Comparison of ENCODE assay signal across 1 cellular context in the genomic region with DNA sequence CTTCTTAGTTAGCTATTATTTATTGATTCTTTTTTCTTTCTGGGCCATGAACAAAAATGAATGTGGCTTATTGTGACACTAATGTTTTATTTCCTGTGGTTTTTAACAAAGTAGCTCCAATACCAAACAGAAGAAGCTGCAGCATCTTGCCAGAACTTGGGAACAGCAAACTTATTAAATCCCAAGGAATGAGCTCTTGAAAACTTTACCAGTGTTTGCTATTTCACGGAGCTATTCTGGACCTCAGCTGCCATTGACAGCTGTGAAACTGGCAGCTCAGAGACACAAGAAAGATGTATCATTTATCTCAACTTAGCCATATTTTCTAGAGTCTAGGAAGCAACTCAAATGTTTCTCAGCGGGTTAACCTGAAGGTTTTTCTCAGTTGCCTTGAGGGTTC.
TF ChIP-seq lines count a peak whose summit lies in the region.

No MANE protein-coding gene starts in this region.

TF ChIP-seq in IMR-90, 13 proteins besides CTCF, POLR2A, EP300 and RAD21 (continued from another document):
- TF ChIP-seq, protein P1, sequence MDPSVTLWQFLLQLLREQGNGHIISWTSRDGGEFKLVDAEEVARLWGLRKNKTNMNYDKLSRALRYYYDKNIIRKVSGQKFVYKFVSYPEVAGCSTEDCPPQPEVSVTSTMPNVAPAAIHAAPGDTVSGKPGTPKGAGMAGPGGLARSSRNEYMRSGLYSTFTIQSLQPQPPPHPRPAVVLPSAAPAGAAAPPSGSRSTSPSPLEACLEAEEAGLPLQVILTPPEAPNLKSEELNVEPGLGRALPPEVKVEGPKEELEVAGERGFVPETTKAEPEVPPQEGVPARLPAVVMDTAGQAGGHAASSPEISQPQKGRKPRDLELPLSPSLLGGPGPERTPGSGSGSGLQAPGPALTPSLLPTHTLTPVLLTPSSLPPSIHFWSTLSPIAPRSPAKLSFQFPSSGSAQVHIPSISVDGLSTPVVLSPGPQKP (IDR thresholded peaks at IDR 0.05; ENCODE audit: borderline replicate concordance, low read depth, low read length) = no peak
- TF ChIP-seq, protein P2, sequence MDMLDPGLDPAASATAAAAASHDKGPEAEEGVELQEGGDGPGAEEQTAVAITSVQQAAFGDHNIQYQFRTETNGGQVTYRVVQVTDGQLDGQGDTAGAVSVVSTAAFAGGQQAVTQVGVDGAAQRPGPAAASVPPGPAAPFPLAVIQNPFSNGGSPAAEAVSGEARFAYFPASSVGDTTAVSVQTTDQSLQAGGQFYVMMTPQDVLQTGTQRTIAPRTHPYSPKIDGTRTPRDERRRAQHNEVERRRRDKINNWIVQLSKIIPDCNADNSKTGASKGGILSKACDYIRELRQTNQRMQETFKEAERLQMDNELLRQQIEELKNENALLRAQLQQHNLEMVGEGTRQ (IDR thresholded peaks at IDR 0.05; ENCODE audit: low read depth, low read length) = no peak
- TF ChIP-seq FOS (IDR thresholded peaks at IDR 0.05; ENCODE audit: low read depth, low read length) = no peak
- no peak for TF ChIP-seq BHLHE40 (IDR thresholded peaks at IDR 0.05; ENCODE audit: low read depth, low read length)
- no peak for TF ChIP-seq MAZ (IDR thresholded peaks at IDR 0.05; ENCODE audit: borderline replicate concordance, low read depth, low read length)
TF ChIP-seq in IMR-90: peak in this region for 0.
